20 cellular contexts compared by ENCODE assay signal in the genomic region with DNA sequence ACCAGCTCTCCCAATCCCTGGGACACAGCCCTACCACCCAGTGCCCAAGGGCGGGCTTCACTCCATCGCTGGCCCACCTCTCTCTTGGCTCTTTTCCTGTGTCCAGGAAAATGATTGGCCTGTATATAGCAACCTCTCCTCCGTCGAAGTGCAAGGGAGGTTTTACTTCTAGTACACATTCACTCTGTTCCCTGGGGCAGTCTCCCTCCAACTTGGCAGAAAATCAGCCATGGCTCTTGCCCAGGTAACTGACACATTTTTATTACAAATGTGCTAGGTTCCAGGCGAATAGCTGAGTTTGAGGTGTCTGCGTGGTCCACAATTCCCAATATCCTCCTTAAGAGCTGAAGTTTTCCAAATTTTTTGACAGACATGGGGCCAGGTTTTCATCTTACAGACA.
"Had no signal": no experiment of that assay in that cellular context is flagged by ENCODE, and none has a peak within 500 bp of the region (broad histone marks: within the 10 kb centered on the region; RNA-seq: fewer than 3 reads in every experiment).

No MANE protein-coding gene starts in this region.

- H3K27ac ChIP-seq: left lung, right atrium auricular region, WERI-Rb-1 had no signal

- H3K27ac Mint-ChIP-seq: activated naive CD8-positive, alpha-beta T cell treated with anti-CD3 and anti-CD28 coated beads, Interleukin-2, amount 10 ng/mL, durations not matched to agents 7 days and 5 days; activated T-helper 2 cell treated with anti-CD3 and anti-CD28 coated beads, Interferon-gamma antibody, Interleukin-2, Interleukin-4, amounts not matched to agents 10 μg/mL and 5 μg/mL and 100 μg/mL, durations not matched to agents 14 hours and 24 hours and 36 hours; natural killer cell treated with Interleukin-12 subunit alpha and Interleukin-12 subunit beta and Interleukin-15 and Interleukin-18, amount 100 ng/mL, for 72 hours; progenitor cell of endocrine pancreas had no signal

- ATAC-seq: left lung; natural killer cell treated with Interleukin-12 subunit alpha and Interleukin-12 subunit beta and Interleukin-15 and Interleukin-18, amount 100 ng/mL, for 72 hours; stimulated activated naive CD8-positive, alpha-beta T cell treated with anti-CD3 and anti-CD28 coated beads, Interleukin-15, Interleukin-2, amounts not matched to agents 100 U/mL and 50 U/mL, for 24 hours had no signal

- H3K9me3 Mint-ChIP-seq: activated naive CD8-positive, alpha-beta T cell treated with anti-CD3 and anti-CD28 coated beads, Interleukin-2, amount 10 ng/mL, durations not matched to agents 7 days and 5 days; activated T-helper 2 cell treated with anti-CD3 and anti-CD28 coated beads, Interferon-gamma antibody, Interleukin-2, Interleukin-4, amounts not matched to agents 10 μg/mL and 5 μg/mL and 100 μg/mL, durations not matched to agents 14 hours and 24 hours and 36 hours; natural killer cell treated with Interleukin-12 subunit alpha and Interleukin-12 subunit beta and Interleukin-15 and Interleukin-18, amount 100 ng/mL, for 72 hours had no signal

- H3K36me3 ChIP-seq: left lung, right atrium auricular region, WERI-Rb-1 had no signal

- H3K9ac ChIP-seq: SK-N-SH had no signal

- H3K4me3 ChIP-seq: left lung, right atrium auricular region had no signal

- H3K36me3 Mint-ChIP-seq: activated naive CD8-positive, alpha-beta T cell treated with anti-CD3 and anti-CD28 coated beads, Interleukin-2, amount 10 ng/mL, durations not matched to agents 7 days and 5 days; natural killer cell treated with Interleukin-12 subunit alpha and Interleukin-12 subunit beta and Interleukin-15 and Interleukin-18, amount 100 ng/mL, for 72 hours had no signal

- H3K4me1 ChIP-seq: left lung had no signal

- H3K9me3 ChIP-seq: left lung, right atrium auricular region, SK-N-SH had no signal

- H3K4me3 Mint-ChIP-seq: activated naive CD8-positive, alpha-beta T cell treated with anti-CD3 and anti-CD28 coated beads, Interleukin-2, amount 10 ng/mL, durations not matched to agents 7 days and 5 days; natural killer cell treated with Interleukin-12 subunit alpha and Interleukin-12 subunit beta and Interleukin-15 and Interleukin-18, amount 100 ng/mL, for 72 hours had no signal

- H3K4me1 Mint-ChIP-seq: activated naive CD8-positive, alpha-beta T cell treated with anti-CD3 and anti-CD28 coated beads, Interleukin-2, amount 10 ng/mL, durations not matched to agents 7 days and 5 days had no signal

- H3K27me3 ChIP-seq: left lung, right atrium auricular region had no signal

- DNase-seq: activated CD4-positive, alpha-beta T cell treated with anti-CD3 and anti-CD28 coated beads for 1 hour; activated CD4-positive, alpha-beta T cell treated with anti-CD3 and anti-CD28 coated beads, Interleukin-2, amount 50 U/mL, for 1 hour; activated naive CD4-positive, alpha-beta T cell; activated naive CD8-positive, alpha-beta T cell treated with anti-CD3 and anti-CD28 coated beads, Interleukin-2, amount 10 ng/mL, durations not matched to agents 7 days and 5 days; activated T-cell treated with anti-CD3 and anti-CD28 coated beads, Interleukin-2, amount 50 U/mL, for 1 hour; amniotic stem cell; effector memory CD4-positive, alpha-beta T cell; glutamatergic neuron; hippocampal formation; kidney glomerular epithelial cell; left lung; nucleus accumbens; SK-N-SH; stimulated activated CD4-positive, alpha-beta T cell treated with anti-CD3 and anti-CD28 coated beads, Interleukin-4, amount 100 ng/mL, for 24 hours; stimulated activated naive CD8-positive, alpha-beta T cell treated with anti-CD3 and anti-CD28 coated beads, Interleukin-15, Interleukin-2, amounts not matched to agents 100 U/mL and 50 U/mL, for 24 hours; WERI-Rb-1 had no signal
